In genomic region chr7:80829527-80829926, GRCh38 we compare ENCODE assay signal across 18 cellular contexts.
"Had no signal": no experiment of that assay in that cellular context is flagged by ENCODE, and none has a peak within 500 bp of the region (broad histone marks: within the 10 kb centered on the region; RNA-seq: fewer than 3 reads in every experiment).

No MANE protein-coding gene starts in this region.

- DNase-seq: activated CD4-positive, alpha-beta T cell treated with anti-CD3 and anti-CD28 coated beads for 36 hours; activated CD8-positive, alpha-beta memory T cell treated with anti-CD3 and anti-CD28 coated beads, Interleukin-2, amount 50 U/mL, for 48 hours; activated CD8-positive, alpha-beta T cell treated with anti-CD3 and anti-CD28 coated beads for 36 hours; activated naive CD4-positive, alpha-beta T cell; activated naive CD8-positive, alpha-beta T cell treated with anti-CD3 and anti-CD28 coated beads, Interleukin-2, amount 50 U/mL, for 24 hours; central memory CD4-positive, alpha-beta T cell; cortex of kidney; effector memory CD8-positive, alpha-beta T cell; hippocampal formation; naive thymus-derived CD4-positive, alpha-beta T cell; stimulated activated CD4-positive, alpha-beta T cell treated with anti-CD3 and anti-CD28 coated beads, Interleukin-12 subunit alpha, Interleukin-12 subunit beta, amount 100 ng/mL, for 4 hours; stimulated activated naive CD4-positive, alpha-beta T cell; substantia nigra; T-cell; T1000; WERI-Rb-1 had no signal

- ATAC-seq: activated CD4-positive, alpha-beta T cell treated with anti-CD3 and anti-CD28 coated beads for 36 hours; activated CD8-positive, alpha-beta T cell treated with anti-CD3 and anti-CD28 coated beads for 36 hours; activated naive CD8-positive, alpha-beta T cell treated with anti-CD3 and anti-CD28 coated beads, Interleukin-2, amount 50 U/mL, for 24 hours; effector memory CD8-positive, alpha-beta T cell; naive thymus-derived CD4-positive, alpha-beta T cell; sciatic nerve; T-cell had no signal

- H3K36me3 ChIP-seq: WERI-Rb-1 had no signal

- H3K4me3 ChIP-seq: lung had no signal

- H3K27ac ChIP-seq: WERI-Rb-1 had no signal
